In the genomic region with DNA sequence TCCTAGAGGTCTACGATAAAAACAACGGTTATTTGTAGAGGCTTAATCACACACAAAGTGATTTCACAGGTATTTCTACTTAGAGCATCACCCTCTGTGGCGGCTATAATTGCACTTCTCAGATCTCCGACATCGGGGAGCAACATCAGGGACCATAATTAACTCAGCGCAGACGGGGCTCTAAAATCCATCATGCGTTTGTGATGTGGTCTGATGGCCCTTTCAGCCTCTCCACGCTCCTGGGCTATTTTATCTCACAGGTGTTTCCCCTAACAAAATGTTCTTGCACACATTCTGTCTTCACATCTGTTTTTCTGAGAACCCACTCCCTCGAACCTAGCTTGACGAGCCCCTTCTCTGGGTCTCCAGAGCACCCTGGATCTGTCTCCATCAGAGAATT, we compare ENCODE assay signal across 2 cellular contexts.
TF ChIP-seq lines count a peak whose summit lies in the region.

No MANE protein-coding gene starts in this region.

TF ChIP-seq in IMR-90, 13 proteins besides CTCF, POLR2A, EP300 and RAD21:
- no peak for TF ChIP-seq MAZ (IDR thresholded peaks at IDR 0.05; ENCODE audit: borderline replicate concordance, low read depth, low read length)
- no peak for TF ChIP-seq SMC3 (IDR thresholded peaks at IDR 0.05; ENCODE audit: low read depth, low read length)
- no peak for TF ChIP-seq NFE2L2 (IDR thresholded peaks at IDR 0.05; ENCODE audit: low read depth, low read length)
- no peak for TF ChIP-seq BHLHE40 (IDR thresholded peaks at IDR 0.05; ENCODE audit: low read depth, low read length)
- no peak for TF ChIP-seq RFX5 (IDR thresholded peaks at IDR 0.05; ENCODE audit: low read depth, low read length)
- TF ChIP-seq, protein P1, sequence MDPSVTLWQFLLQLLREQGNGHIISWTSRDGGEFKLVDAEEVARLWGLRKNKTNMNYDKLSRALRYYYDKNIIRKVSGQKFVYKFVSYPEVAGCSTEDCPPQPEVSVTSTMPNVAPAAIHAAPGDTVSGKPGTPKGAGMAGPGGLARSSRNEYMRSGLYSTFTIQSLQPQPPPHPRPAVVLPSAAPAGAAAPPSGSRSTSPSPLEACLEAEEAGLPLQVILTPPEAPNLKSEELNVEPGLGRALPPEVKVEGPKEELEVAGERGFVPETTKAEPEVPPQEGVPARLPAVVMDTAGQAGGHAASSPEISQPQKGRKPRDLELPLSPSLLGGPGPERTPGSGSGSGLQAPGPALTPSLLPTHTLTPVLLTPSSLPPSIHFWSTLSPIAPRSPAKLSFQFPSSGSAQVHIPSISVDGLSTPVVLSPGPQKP (IDR thresholded peaks at IDR 0.05; ENCODE audit: borderline replicate concordance, low read depth, low read length) = no peak
- no peak for TF ChIP-seq MAFK (IDR thresholded peaks at IDR 0.05; ENCODE audit: low read depth, low read length)
- TF ChIP-seq CHD1 (IDR thresholded peaks at IDR 0.05; ENCODE audit: low read depth, low read length) = no peak
- no peak for TF ChIP-seq CEBPB (IDR thresholded peaks at IDR 0.05; ENCODE audit: low read depth, low read length)
- TF ChIP-seq FOS (IDR thresholded peaks at IDR 0.05; ENCODE audit: low read depth, low read length) = no peak
- TF ChIP-seq RCOR1 (IDR thresholded peaks at IDR 0.05; ENCODE audit: insufficient replicate concordance, low read length) = no peak
- no peak for TF ChIP-seq MXI1 (IDR thresholded peaks at IDR 0.05; ENCODE audit: borderline replicate concordance, low read depth, low read length)

TF ChIP-seq in GM12878, 131 proteins besides CTCF, POLR2A, EP300 and RAD21:
- TF ChIP-seq, protein P2, sequence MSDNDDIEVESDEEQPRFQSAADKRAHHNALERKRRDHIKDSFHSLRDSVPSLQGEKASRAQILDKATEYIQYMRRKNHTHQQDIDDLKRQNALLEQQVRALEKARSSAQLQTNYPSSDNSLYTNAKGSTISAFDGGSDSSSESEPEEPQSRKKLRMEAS (IDR thresholded peaks at IDR 0.05; ENCODE audit: low read depth, low read length) = no peak
- no peak for TF ChIP-seq POLR2AphosphoS5 (IDR thresholded peaks at IDR 0.05; ENCODE audit: low read length)
- TF ChIP-seq, protein P3, sequence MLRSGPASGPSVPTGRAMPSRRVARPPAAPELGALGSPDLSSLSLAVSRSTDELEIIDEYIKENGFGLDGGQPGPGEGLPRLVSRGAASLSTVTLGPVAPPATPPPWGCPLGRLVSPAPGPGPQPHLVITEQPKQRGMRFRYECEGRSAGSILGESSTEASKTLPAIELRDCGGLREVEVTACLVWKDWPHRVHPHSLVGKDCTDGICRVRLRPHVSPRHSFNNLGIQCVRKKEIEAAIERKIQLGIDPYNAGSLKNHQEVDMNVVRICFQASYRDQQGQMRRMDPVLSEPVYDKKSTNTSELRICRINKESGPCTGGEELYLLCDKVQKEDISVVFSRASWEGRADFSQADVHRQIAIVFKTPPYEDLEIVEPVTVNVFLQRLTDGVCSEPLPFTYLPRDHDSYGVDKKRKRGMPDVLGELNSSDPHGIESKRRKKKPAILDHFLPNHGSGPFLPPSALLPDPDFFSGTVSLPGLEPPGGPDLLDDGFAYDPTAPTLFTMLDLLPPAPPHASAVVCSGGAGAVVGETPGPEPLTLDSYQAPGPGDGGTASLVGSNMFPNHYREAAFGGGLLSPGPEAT (IDR thresholded peaks at IDR 0.05; ENCODE audit: low read depth) = no peak
- TF ChIP-seq, protein P4, sequence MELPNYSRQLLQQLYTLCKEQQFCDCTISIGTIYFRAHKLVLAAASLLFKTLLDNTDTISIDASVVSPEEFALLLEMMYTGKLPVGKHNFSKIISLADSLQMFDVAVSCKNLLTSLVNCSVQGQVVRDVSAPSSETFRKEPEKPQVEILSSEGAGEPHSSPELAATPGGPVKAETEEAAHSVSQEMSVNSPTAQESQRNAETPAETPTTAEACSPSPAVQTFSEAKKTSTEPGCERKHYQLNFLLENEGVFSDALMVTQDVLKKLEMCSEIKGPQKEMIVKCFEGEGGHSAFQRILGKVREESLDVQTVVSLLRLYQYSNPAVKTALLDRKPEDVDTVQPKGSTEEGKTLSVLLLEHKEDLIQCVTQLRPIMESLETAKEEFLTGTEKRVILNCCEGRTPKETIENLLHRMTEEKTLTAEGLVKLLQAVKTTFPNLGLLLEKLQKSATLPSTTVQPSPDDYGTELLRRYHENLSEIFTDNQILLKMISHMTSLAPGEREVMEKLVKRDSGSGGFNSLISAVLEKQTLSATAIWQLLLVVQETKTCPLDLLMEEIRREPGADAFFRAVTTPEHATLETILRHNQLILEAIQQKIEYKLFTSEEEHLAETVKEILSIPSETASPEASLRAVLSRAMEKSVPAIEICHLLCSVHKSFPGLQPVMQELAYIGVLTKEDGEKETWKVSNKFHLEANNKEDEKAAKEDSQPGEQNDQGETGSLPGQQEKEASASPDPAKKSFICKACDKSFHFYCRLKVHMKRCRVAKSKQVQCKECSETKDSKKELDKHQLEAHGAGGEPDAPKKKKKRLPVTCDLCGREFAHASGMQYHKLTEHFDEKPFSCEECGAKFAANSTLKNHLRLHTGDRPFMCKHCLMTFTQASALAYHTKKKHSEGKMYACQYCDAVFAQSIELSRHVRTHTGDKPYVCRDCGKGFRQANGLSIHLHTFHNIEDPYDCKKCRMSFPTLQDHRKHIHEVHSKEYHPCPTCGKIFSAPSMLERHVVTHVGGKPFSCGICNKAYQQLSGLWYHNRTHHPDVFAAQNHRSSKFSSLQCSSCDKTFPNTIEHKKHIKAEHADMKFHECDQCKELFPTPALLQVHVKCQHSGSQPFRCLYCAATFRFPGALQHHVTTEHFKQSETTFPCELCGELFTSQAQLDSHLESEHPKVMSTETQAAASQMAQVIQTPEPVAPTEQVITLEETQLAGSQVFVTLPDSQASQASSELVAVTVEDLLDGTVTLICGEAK (IDR thresholded peaks at IDR 0.05; ENCODE audit: borderline replicate concordance) = no peak
- TF ChIP-seq POLR2AphosphoS2 (IDR thresholded peaks at IDR 0.05; ENCODE audit: low read depth, low read length) = no peak
TF ChIP-seq in GM12878: peak in this region for 0.
